9 cellular contexts compared by ENCODE assay signal in genomic region chr11:111879637-111879960, GRCh38. TPM values are rescaled to one million over a fixed set of nuclear protein-coding genes. Genes with fewer than 3 reads are reported as not detected.
A peak's percentile ranks its signal among the peaks of the same experiment; 100 is the strongest.
DNase-seq lines count a peak whose midpoint lies in the region; ATAC-seq and TF ChIP-seq lines count a peak whose summit lies in the region.
"Had no signal": no experiment of that assay in that cellular context is flagged by ENCODE, and none has a peak within 500 bp of the region (broad histone marks: within the 10 kb centered on the region; RNA-seq: fewer than 3 reads in every experiment).

No MANE protein-coding gene starts in this region.

- no peak for TF ChIP-seq CTCF in Panc1 (IDR thresholded peaks at IDR 0.05)
- no peak for TF ChIP-seq CTCF in fibroblast of mammary gland (conservative IDR thresholded peaks at IDR 0.05; ENCODE audit: control insufficient read depth, insufficient read depth, low read depth, low read length)
- no peak for TF ChIP-seq CTCF in prostate gland (IDR thresholded peaks at IDR 0.05)
- TF ChIP-seq CTCF in mucosa of descending colon (IDR thresholded peaks at IDR 0.05), result no peak

- H3K4me3 ChIP-seq in Panc1 (ENCODE audit: low read depth in 2 of 2, low read length in 2 of 2), result peak overlapping the region; percentile 80 to 90
- H3K4me3 ChIP-seq in fibroblast of mammary gland (ENCODE audit: control insufficient read depth, low read depth, low read length), result peak overlapping the region; percentile 88
- H3K4me3 ChIP-seq in prostate gland, result peak overlapping the region; percentile 47 to 55
- no peak overlapping the region for H3K4me3 ChIP-seq in mucosa of descending colon

- H3K9me3 ChIP-seq in Panc1 (ENCODE audit: control insufficient read depth, insufficient read depth, low read depth, low read length) (no peaks in the 10 kb centered on the region), prostate gland (no peaks in the 10 kb centered on the region), mucosa of descending colon (no peaks in the 10 kb centered on the region)

- H3K36me3 ChIP-seq in Panc1 (ENCODE audit: control insufficient read depth, insufficient read depth, low read length), result no peaks in the 10 kb centered on the region
- H3K36me3 ChIP-seq in prostate gland, result no peaks in the 10 kb centered on the region
- H3K36me3 ChIP-seq in mucosa of descending colon (ENCODE audit: low read depth), result no peaks in the 10 kb centered on the region

- 30% methylated on average over 6 of the region's 6 CpGs for WGBS in prostate gland

- H3K27me3 ChIP-seq in Panc1 (ENCODE audit: control insufficient read depth, insufficient read depth, low read length) (no peaks in the 10 kb centered on the region), prostate gland (replicated peaks; ENCODE audit: insufficient read depth) (no peaks in the 10 kb centered on the region)

- ATAC-seq in GM19463 (IDR thresholded peaks at IDR 0.05; ENCODE audit: unreplicated experiment), result peak; percentile 1
- peak; percentile 7; the same call in 1 of the 2 replicates for ATAC-seq in Panc1
- no peak for ATAC-seq in mucosa of descending colon
- ATAC-seq in HG02571 (IDR thresholded peaks at IDR 0.05; ENCODE audit: unreplicated experiment), result no peak
- no peak for ATAC-seq in HG03571 (IDR thresholded peaks at IDR 0.05; ENCODE audit: unreplicated experiment)

- H3K27ac ChIP-seq in Panc1 (ENCODE audit: low read length), result peak overlapping the region; percentile 92
- peak overlapping the region; percentile 97 for H3K27ac ChIP-seq in prostate gland

- TF ChIP-seq POLR2A in prostate gland (IDR thresholded peaks at IDR 0.05), result no peak

- TSS peak; percentile 95 for BruUV-seq in Panc1 (replicated peaks; lab: Mats Ljungman, UMichigan)

- in situ Hi-C loops in Panc1 (cut with HindIII; ENCODE audit: low pct_unique_long_range_greater_than_20kb, low sequenced_read_pairs), result no loop called here

- intact Hi-C loops in Panc1 (cut with micrococcal nuclease; ENCODE audit: unreplicated experiment) (loop anchor here (10.0 kb wide), 1 partner anchor 105 kb away; no protein-coding TSS in a partner anchor), prostate gland (cut with DNase I) (loop anchor here (1.0 to 5.0 kb wide), 4 partner anchors 32 to 208 kb away; partner anchors contain the start of genes CRYAB, SDHD and TIMM8B), mucosa of descending colon (cut with DNase I, micrococcal nuclease) (no loop called here)

- POLR2A ChIA-PET in Panc1 (lab: Charles Lee), result no interaction called here

- H3K4me1 ChIP-seq in Panc1 (ENCODE audit: control insufficient read depth, insufficient read depth, low read length) (peaks cover 9% of the 10 kb centered on the region; the same call in 1 of the 2 replicates), prostate gland (replicated peaks) (no peaks in the 10 kb centered on the region), mucosa of descending colon (ENCODE audit: low read depth) (no peaks in the 10 kb centered on the region)

- CTCF ChIA-PET in Panc1 (lab: Charles Lee), result interaction anchor here (1.1 kb wide), 1 partner anchor 99 kb away, joined by 5 read pairs; no protein-coding TSS in a partner anchor

- DNase-seq in Panc1 (ENCODE audit: low read depth, low spot score), result no peak
- DNase-seq in fibroblast of mammary gland (ENCODE audit: low read depth), result no peak
- no peak for DNase-seq in prostate gland (ENCODE audit: low spot score)
- no peak for DNase-seq in mucosa of descending colon
- DNase-seq in SHP77 treated with DMSO at 0.1 percent for 48 hours (lab: John Stamatoyannopoulos, UW), result no peak

RNA-seq across cellular contexts. Expression of gene CFAP68, which starts 0.3 kb away (rescaled TPM):
- total RNA-seq in Panc1 (2021; ENCODE audit: unreplicated experiment) (16.6 TPM), prostate gland (10 to 100 TPM; 42.2 to 46.2 TPM), mucosa of descending colon (10 to 100 TPM; 12.2 to 26.4 (median 19.1) TPM)
- polyA plus RNA-seq in Panc1 (2012; ENCODE audit: insufficient read length), result 19.5 TPM

RNA-seq across cellular contexts. Expression of gene FDXACB1, which starts 0.6 kb away (rescaled TPM):
- total RNA-seq in Panc1 (2021; ENCODE audit: unreplicated experiment) (4.1 TPM), prostate gland (1 to 10 TPM; 2.7 to 7.6 TPM), mucosa of descending colon (1 to 10 TPM; 1.7 to 2.7 (median 2.3) TPM)
- 3.6 TPM for polyA plus RNA-seq in Panc1 (2012; ENCODE audit: insufficient read length)

RNA-seq across cellular contexts. Expression of gene ALG9, which starts 8.2 kb away (rescaled TPM):
- total RNA-seq in Panc1 (2021; ENCODE audit: unreplicated experiment) (27.1 TPM), prostate gland (10 to 100 TPM; 24.9 to 26.5 TPM), mucosa of descending colon (10 to 100 TPM; 16.7 to 29.3 (median 21.1) TPM)
- 23.7 TPM for polyA plus RNA-seq in Panc1 (2012; ENCODE audit: insufficient read length)

RNA-seq across cellular contexts. Expression of gene CRYAB, which starts 32.0 kb away (rescaled TPM):
- total RNA-seq in Panc1 (2021; ENCODE audit: unreplicated experiment) (0.59 TPM), prostate gland (10 to 100 TPM; 59.0 to 80.1 TPM), mucosa of descending colon (100 to 1,000 TPM in 1 of 3 donors, 10 to 100 TPM in 2; 13.8 to 331 (median 30.7) TPM)
- 0.91 TPM for polyA plus RNA-seq in Panc1 (2012; ENCODE audit: insufficient read length)

RNA-seq across cellular contexts. Expression of gene HSPB2, which starts 32.9 kb away (rescaled TPM):
- not detected for total RNA-seq in Panc1 (2021; ENCODE audit: unreplicated experiment)
- polyA plus RNA-seq in Panc1 (2012; ENCODE audit: insufficient read length), result not detected
- under 1 TPM in 1 of 2 donors, not detected in 1; 0.85 TPM for total RNA-seq in prostate gland
- 1 to 10 TPM in 2 of 3 donors, not detected in 1; 1.4 to 4.8 TPM for total RNA-seq in mucosa of descending colon
- total RNA-seq: T-helper 1 cell treated with Interleukin-12 subunit alpha and Interleukin-12 subunit beta and Interleukin-4 antibody, amounts not matched to agents 30 ng/mL and 1 ng/mL, for 36 hours had no signal

Comparison
In these comparisons a context has a peak if more than half of its experiments do, and no peak if none do; other contexts are left out.
1. ATAC-seq: peak in GM19463 (single experiment) and Panc1 (single experiment); none in mucosa of descending colon (single experiment), HG02571 (single experiment) and HG03571 (single experiment).
2. intact Hi-C loops: an anchor here in Panc1 (10.0 kb wide) and prostate gland (1.0 to 5.0 kb wide); none called in mucosa of descending colon.